In the genomic region with DNA sequence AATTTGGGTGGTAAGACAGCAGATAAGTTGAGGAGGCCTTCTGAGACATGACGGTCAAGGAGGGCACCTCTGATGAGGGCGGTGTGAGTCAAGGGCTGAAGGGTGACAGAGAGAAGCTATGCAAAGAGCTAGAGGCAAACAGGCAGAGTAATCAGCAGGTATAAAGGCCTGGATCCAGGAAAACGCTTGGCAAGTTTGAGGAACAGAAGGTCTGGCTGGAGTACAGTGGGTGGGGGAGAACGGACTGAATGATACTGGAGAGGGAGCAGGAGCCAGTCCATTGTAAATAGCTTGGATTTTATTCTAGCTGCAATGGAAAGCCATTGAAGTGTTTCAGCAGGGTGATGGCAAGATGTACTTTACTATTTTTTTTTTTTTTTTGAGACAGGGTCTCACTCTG, we compare ENCODE assay signal across 20 cellular contexts.
"Had no signal": no experiment of that assay in that cellular context is flagged by ENCODE, and none has a peak within 500 bp of the region (broad histone marks: within the 10 kb centered on the region; RNA-seq: fewer than 3 reads in every experiment).

No MANE protein-coding gene starts in this region.

- H3K27ac ChIP-seq: colonic mucosa, esophagus muscularis mucosa had no signal

- H3K4me3 ChIP-seq: colonic mucosa, dorsolateral prefrontal cortex, esophagus muscularis mucosa, lung had no signal

- H3K27me3 ChIP-seq: colonic mucosa, dorsolateral prefrontal cortex, esophagus muscularis mucosa had no signal

- H3K27me3 Mint-ChIP-seq: effector memory CD8-positive, alpha-beta T cell had no signal

- DNase-seq: activated CD4-positive, alpha-beta T cell treated with anti-CD3 and anti-CD28 coated beads for 4 hours; activated CD4-positive, alpha-beta T cell treated with anti-CD3 and anti-CD28 coated beads, Interleukin-2, amount 50 U/mL, for 48 hours; activated CD4-positive, CD25-positive, alpha-beta regulatory T cell; activated CD8-positive, alpha-beta memory T cell treated with anti-CD3 and anti-CD28 coated beads, Interleukin-2, amount 50 U/mL, for 48 hours; activated effector memory CD4-positive, alpha-beta T cell treated with Interleukin-2 at 50 U/mL for 16 hours; activated naive CD4-positive, alpha-beta T cell treated with anti-CD3 and anti-CD28 coated beads for 36 hours; activated naive CD8-positive, alpha-beta T cell treated with anti-CD3 and anti-CD28 coated beads, Interleukin-2, amount 10 ng/mL, durations not matched to agents 7 days and 5 days; activated T-cell treated with anti-CD3 and anti-CD28 coated beads, Interleukin-2, amount 50 U/mL, for 4 hours; amygdala; colonic mucosa; effector memory CD8-positive, alpha-beta T cell; glutamatergic neuron; hypothalamus; naive thymus-derived CD8-positive, alpha-beta T cell; stimulated activated CD4-positive, alpha-beta T cell treated with anti-CD3 and anti-CD28 coated beads, Interleukin-4, amount 100 ng/mL, for 24 hours; stimulated activated naive CD8-positive, alpha-beta T cell treated with anti-CD3 and anti-CD28 coated beads, Interleukin-15, Interleukin-2, amounts not matched to agents 100 U/mL and 50 U/mL, for 24 hours had no signal

- H3K4me1 ChIP-seq: colonic mucosa had no signal

- H3K36me3 ChIP-seq: colonic mucosa, esophagus muscularis mucosa had no signal

- H3K4me3 Mint-ChIP-seq: activated naive CD4-positive, alpha-beta T cell treated with anti-CD3 and anti-CD28 coated beads for 36 hours; activated naive CD8-positive, alpha-beta T cell treated with anti-CD3 and anti-CD28 coated beads, Interleukin-2, amount 10 ng/mL, durations not matched to agents 7 days and 5 days; activated T-cell treated with anti-CD3 and anti-CD28 coated beads, Interleukin-2, amount 50 U/mL, for 4 hours; effector memory CD8-positive, alpha-beta T cell; naive thymus-derived CD8-positive, alpha-beta T cell; T-helper 1 cell treated with Interleukin-12 subunit alpha and Interleukin-12 subunit beta and Interleukin-4 antibody, amounts not matched to agents 30 μg/mL and 1 μg/mL, for 36 hours had no signal

- H3K9me3 Mint-ChIP-seq: activated naive CD4-positive, alpha-beta T cell treated with anti-CD3 and anti-CD28 coated beads for 36 hours; activated naive CD8-positive, alpha-beta T cell treated with anti-CD3 and anti-CD28 coated beads, Interleukin-2, amount 10 ng/mL, durations not matched to agents 7 days and 5 days; activated T-cell treated with anti-CD3 and anti-CD28 coated beads, Interleukin-2, amount 50 U/mL, for 4 hours; effector memory CD8-positive, alpha-beta T cell; naive thymus-derived CD8-positive, alpha-beta T cell; T-helper 1 cell treated with Interleukin-12 subunit alpha and Interleukin-12 subunit beta and Interleukin-4 antibody, amounts not matched to agents 30 μg/mL and 1 μg/mL, for 36 hours had no signal

- H3K27ac Mint-ChIP-seq: activated naive CD4-positive, alpha-beta T cell treated with anti-CD3 and anti-CD28 coated beads for 36 hours; activated naive CD8-positive, alpha-beta T cell treated with anti-CD3 and anti-CD28 coated beads, Interleukin-2, amount 10 ng/mL, durations not matched to agents 7 days and 5 days; effector memory CD8-positive, alpha-beta T cell; naive thymus-derived CD8-positive, alpha-beta T cell; T-helper 1 cell treated with Interleukin-12 subunit alpha and Interleukin-12 subunit beta and Interleukin-4 antibody, amounts not matched to agents 30 μg/mL and 1 μg/mL, for 36 hours had no signal

- ATAC-seq: activated T-cell treated with anti-CD3 and anti-CD28 coated beads, Interleukin-2, amount 50 U/mL, for 4 hours; effector memory CD8-positive, alpha-beta T cell; naive thymus-derived CD8-positive, alpha-beta T cell; stimulated activated naive CD8-positive, alpha-beta T cell treated with anti-CD3 and anti-CD28 coated beads, Interleukin-15, Interleukin-2, amounts not matched to agents 100 U/mL and 50 U/mL, for 24 hours had no signal

- H3K36me3 Mint-ChIP-seq: activated naive CD8-positive, alpha-beta T cell treated with anti-CD3 and anti-CD28 coated beads, Interleukin-2, amount 10 ng/mL, durations not matched to agents 7 days and 5 days; naive thymus-derived CD8-positive, alpha-beta T cell had no signal

- H3K4me1 Mint-ChIP-seq: naive thymus-derived CD8-positive, alpha-beta T cell had no signal

- H3K9me3 ChIP-seq: colonic mucosa, esophagus muscularis mucosa had no signal
